8 cellular contexts compared by ENCODE assay signal in the genomic region with DNA sequence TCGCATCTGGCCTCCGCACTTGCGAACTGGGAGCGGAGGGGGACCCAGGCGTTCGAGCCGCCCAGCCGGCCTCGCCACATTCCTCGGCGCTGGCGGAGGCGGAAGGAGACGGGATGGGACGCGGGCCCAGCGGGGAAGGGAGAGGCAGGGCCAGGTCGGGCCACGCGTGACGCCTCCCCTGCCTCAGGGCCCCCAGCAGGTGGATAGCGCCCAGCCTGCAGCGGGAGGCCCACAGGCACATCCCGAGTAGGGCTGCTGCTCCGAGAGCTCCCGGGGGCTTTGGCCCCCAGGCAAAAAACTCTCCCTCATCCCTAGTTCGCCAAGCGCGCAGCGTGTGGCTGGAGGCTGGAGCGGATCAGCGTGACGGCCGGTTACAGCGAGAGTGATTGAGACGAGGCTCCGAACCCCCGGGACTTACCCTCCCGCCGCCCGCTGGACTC. TPM values are rescaled to one million over a fixed set of nuclear protein-coding genes. Genes with fewer than 3 reads are reported as not detected.
DNase-seq lines count a peak whose midpoint lies in the region; ATAC-seq, FAIRE-seq and TF ChIP-seq lines count a peak whose summit lies in the region.

No MANE protein-coding gene starts in this region.

- H3K27me3 ChIP-seq in SJSA1 (replicated peaks) (no peaks in the 10 kb centered on the region; the same call in 1 of the 2 replicates), endothelial cell of umbilical vein (ENCODE audit: control insufficient read depth in 2 of 2, insufficient read depth in 2 of 2, low read length in 2 of 2) (no peaks in the 10 kb centered on the region), muscle layer of colon (ENCODE audit: control insufficient read depth in 1 of 2, insufficient read depth in 2 of 2, low read length in 2 of 2) (no peaks in the 10 kb centered on the region)

- no peaks in the 10 kb centered on the region; the same call in 1 of the 2 replicates for H3K36me3 ChIP-seq in SJSA1
- H3K36me3 ChIP-seq in endothelial cell of umbilical vein (ENCODE audit: control insufficient read depth in 2 of 2, extremely low read depth in 1 of 2, insufficient read depth in 2 of 2, low read length in 2 of 2): peaks cover 3 to 13% of the 10 kb centered on the region in 2 experiments
- H3K36me3 ChIP-seq in muscle layer of colon (ENCODE audit: insufficient read depth, low read length): peaks cover 25% of the 10 kb centered on the region

- intact Hi-C loops in endothelial cell of umbilical vein (cut with micrococcal nuclease): loop anchor here (2.0 to 5.0 kb wide), 4 partner anchors 15 to 354 kb away; a partner anchor contains a TSS

- H3K9me3 Mint-ChIP-seq in activated naive CD4-positive, alpha-beta T cell treated with anti-CD3 and anti-CD28 coated beads, Interleukin-2, amount 50 U/mL, for 24 hours: no peaks in the 10 kb centered on the region

- H3K4me3 ChIP-seq in SJSA1 (peak overlapping the region; percentile 70), endothelial cell of umbilical vein (replicated peaks in 1 of 3; ENCODE audit: insufficient read depth in 1 of 3, low read depth in 1 of 3, low read length in 3 of 3) (peak overlapping the region; percentile 57 to 87 (median 70)), muscle layer of colon (ENCODE audit: low read depth in 1 of 2, low read length in 2 of 2) (peak overlapping the region; percentile 96 to 97)

- H3K27ac ChIP-seq in SJSA1: no peak overlapping the region
- no peak overlapping the region for H3K27ac ChIP-seq in endothelial cell of umbilical vein (ENCODE audit: insufficient read depth, low read depth, low read length)
- H3K27ac ChIP-seq in muscle layer of colon (ENCODE audit: low read depth, low read length): peak overlapping the region; percentile 96

- POLR2A ChIA-PET in endothelial cell of umbilical vein (lab: Charles Lee): interaction anchor here (1.4 kb wide), 1 partner anchor 67 kb away, joined by 5 read pairs; a partner anchor contains a TSS

- FAIRE-seq in endothelial cell of umbilical vein (lab: Jason Lieb, UNC): peak; percentile 44

- no peak for TF ChIP-seq POLR2A in endothelial cell of umbilical vein (IDR thresholded peaks at IDR 0.05; ENCODE audit: low read depth, low read length)

- H3K27ac Mint-ChIP-seq in activated naive CD4-positive, alpha-beta T cell treated with anti-CD3 and anti-CD28 coated beads, Interleukin-2, amount 50 U/mL, for 24 hours: no peak overlapping the region

- H3K4me2 ChIP-seq in endothelial cell of umbilical vein (ENCODE audit: insufficient read depth, low read length): peak overlapping the region; percentile 68

- H3K79me2 ChIP-seq in endothelial cell of umbilical vein (ENCODE audit: control insufficient read depth, insufficient read depth, low read length): no peaks in the 10 kb centered on the region

- H3K4me1 Mint-ChIP-seq in activated naive CD4-positive, alpha-beta T cell treated with anti-CD3 and anti-CD28 coated beads, Interleukin-2, amount 50 U/mL, for 24 hours: peaks cover 47% of the 10 kb centered on the region

- no peak for ATAC-seq in HG02973 (IDR thresholded peaks at IDR 0.05; ENCODE audit: unreplicated experiment)
- no peak for ATAC-seq in GM21515 (IDR thresholded peaks at IDR 0.05; ENCODE audit: unreplicated experiment)
- no peak for ATAC-seq in GM19452 (IDR thresholded peaks at IDR 0.05; ENCODE audit: unreplicated experiment)

- CTCF ChIA-PET in endothelial cell of umbilical vein (lab: Charles Lee): interaction anchor here (0.7 to 8.3 kb wide), 12 partner anchors 9 to 326 kb away, joined by 3 to 235 read pairs (median 6); a partner anchor contains a TSS

- H3K27me3 Mint-ChIP-seq in activated naive CD4-positive, alpha-beta T cell treated with anti-CD3 and anti-CD28 coated beads, Interleukin-2, amount 50 U/mL, for 24 hours: peaks cover 21% of the 10 kb centered on the region

- no peak for TF ChIP-seq CTCF in endothelial cell of umbilical vein (IDR thresholded peaks at IDR 0.05; ENCODE audit: extremely low read depth in 1 of 2, insufficient read depth in 1 of 2, low read depth in 1 of 2, low read length in 2 of 2)

- H4K20me1 ChIP-seq in endothelial cell of umbilical vein (replicated peaks; ENCODE audit: control insufficient read depth, extremely low read depth, insufficient read depth, low read length): no peaks in the 10 kb centered on the region

- peak overlapping the region; percentile 80 for H2AFZ ChIP-seq in endothelial cell of umbilical vein (ENCODE audit: low read depth, low read length)

- H3K4me3 Mint-ChIP-seq in activated naive CD4-positive, alpha-beta T cell treated with anti-CD3 and anti-CD28 coated beads, Interleukin-2, amount 50 U/mL, for 24 hours: peak overlapping the region; percentile 65

- H3K9me1 ChIP-seq in endothelial cell of umbilical vein (replicated peaks; ENCODE audit: control insufficient read depth, extremely low read depth, insufficient read depth, low read length): no peaks in the 10 kb centered on the region

- H3K36me3 Mint-ChIP-seq in activated naive CD4-positive, alpha-beta T cell treated with anti-CD3 and anti-CD28 coated beads, Interleukin-2, amount 50 U/mL, for 24 hours: no peaks in the 10 kb centered on the region

- H3K9ac ChIP-seq in endothelial cell of umbilical vein (replicated peaks; ENCODE audit: extremely low read depth, insufficient read depth, low read length) (peak overlapping the region; percentile 44), muscle layer of colon (ENCODE audit: low read length) (peak overlapping the region; percentile 92)

- DNase-seq in activated naive CD4-positive, alpha-beta T cell treated with Interleukin-2 at 50 U/mL for 16 hours: no peak
- DNase-seq in SJSA1 (ENCODE audit: low read depth in 1 of 2, low spot score in 2 of 2) (peak in 1 of 2 experiments; percentile 53), endothelial cell of umbilical vein (ENCODE audit: low read depth, low spot score) (peak; percentile 45)

- peaks cover 44% of the 10 kb centered on the region for H3K4me1 ChIP-seq in SJSA1 (replicated peaks)
- H3K4me1 ChIP-seq in endothelial cell of umbilical vein (ENCODE audit: control insufficient read depth, extremely low read depth, insufficient read depth, low read length): peaks cover 33% of the 10 kb centered on the region
- H3K4me1 ChIP-seq in muscle layer of colon (ENCODE audit: insufficient read depth, low read length): peaks cover 39% of the 10 kb centered on the region

- H3K9me3 ChIP-seq in SJSA1 (replicated peaks): no peaks in the 10 kb centered on the region
- H3K9me3 ChIP-seq in endothelial cell of umbilical vein (replicated peaks; ENCODE audit: control insufficient read depth, insufficient read depth, low read length): no peaks in the 10 kb centered on the region
- no peaks in the 10 kb centered on the region for H3K9me3 ChIP-seq in muscle layer of colon (ENCODE audit: low read length)

- dilution Hi-C loops in endothelial cell of umbilical vein (cut with MboI; ENCODE audit: extremely low pct_ligation_motif_present, low sequenced_read_pairs): no loop called here

- BruUV-seq in endothelial cell of umbilical vein (replicated peaks; lab: Mats Ljungman, UMichigan): no TSS peak

RNA-seq across cellular contexts. Expression of a gene that starts 0.8 kb away (rescaled TPM):
- 3.8 and 8.8 TPM in 2 replicates for total RNA-seq in SJSA1 (2014; rRNA removed; shearing (Covaris generic))
- total RNA-seq in endothelial cell of umbilical vein: 11.3 and 13.2 TPM in 2 replicates
- polyA plus RNA-seq in endothelial cell of umbilical vein: 5.4 and 6.8 TPM in 2 replicates
- polyA plus RNA-seq in endothelial cell of umbilical vein (2011; cell fraction: cytosol; rRNA removed): 2.4 and 3.6 TPM in 2 replicates
- 5.3 and 6.6 TPM in 2 replicates for polyA plus RNA-seq in endothelial cell of umbilical vein (2011; cell fraction: nucleus; rRNA removed)
- polyA plus RNA-seq in endothelial cell of umbilical vein (2012): 5.4 and 9.0 TPM in 2 replicates
- polyA minus RNA-seq in endothelial cell of umbilical vein: 2.5 and 3.3 TPM in 2 replicates
- polyA minus RNA-seq in endothelial cell of umbilical vein (2011; cell fraction: cytosol; rRNA and poly(A)+ RNA removed): 21.0 TPM
- 1.9 and 2.5 TPM in 2 replicates for polyA minus RNA-seq in endothelial cell of umbilical vein (2011; cell fraction: nucleus; rRNA and poly(A)+ RNA removed)

RNA-seq across cellular contexts. Expression of a gene that starts 5.6 kb away (rescaled TPM):
- not detected in 2 replicates for total RNA-seq in SJSA1 (2014; rRNA removed; shearing (Covaris generic))
- 1.3 TPM in 1 of 2 replicates, not detected in the other for total RNA-seq in endothelial cell of umbilical vein
- 1.1 and 1.4 TPM in 2 replicates for polyA plus RNA-seq in endothelial cell of umbilical vein
- polyA plus RNA-seq in endothelial cell of umbilical vein (2011; cell fraction: cytosol; rRNA removed): 0.49 and 1.0 TPM in 2 replicates
- 0.49 and 1.1 TPM in 2 replicates for polyA plus RNA-seq in endothelial cell of umbilical vein (2011; cell fraction: nucleus; rRNA removed)
- 2.1 and 4.5 TPM in 2 replicates for polyA plus RNA-seq in endothelial cell of umbilical vein (2012)
- polyA minus RNA-seq in endothelial cell of umbilical vein: 0.36 and 0.55 TPM in 2 replicates
- polyA minus RNA-seq in endothelial cell of umbilical vein (2011; cell fraction: cytosol; rRNA and poly(A)+ RNA removed): not detected
- 0.29 and 0.63 TPM in 2 replicates for polyA minus RNA-seq in endothelial cell of umbilical vein (2011; cell fraction: nucleus; rRNA and poly(A)+ RNA removed)

RNA-seq across cellular contexts. Expression of a gene that starts 6.3 kb away (rescaled TPM):
- total RNA-seq in SJSA1 (2014; rRNA removed; shearing (Covaris generic)): 0.34 and 1.1 TPM in 2 replicates
- 3.6 and 44.8 TPM in 2 replicates for total RNA-seq in endothelial cell of umbilical vein
- polyA plus RNA-seq in endothelial cell of umbilical vein: 26.3 and 27.3 TPM in 2 replicates
- 16.5 and 18.9 TPM in 2 replicates for polyA plus RNA-seq in endothelial cell of umbilical vein (2011; cell fraction: cytosol; rRNA removed)
- polyA plus RNA-seq in endothelial cell of umbilical vein (2011; cell fraction: nucleus; rRNA removed): 73.5 and 81.1 TPM in 2 replicates
- 40.8 and 55.4 TPM in 2 replicates for polyA plus RNA-seq in endothelial cell of umbilical vein (2012)
- polyA minus RNA-seq in endothelial cell of umbilical vein: 28.1 and 29.9 TPM in 2 replicates
- polyA minus RNA-seq in endothelial cell of umbilical vein (2011; cell fraction: cytosol; rRNA and poly(A)+ RNA removed): 1.2 TPM
- 17.0 and 20.2 TPM in 2 replicates for polyA minus RNA-seq in endothelial cell of umbilical vein (2011; cell fraction: nucleus; rRNA and poly(A)+ RNA removed)

RNA-seq across cellular contexts. Expression of a gene that starts 16.9 kb away (rescaled TPM):
- 0.92 and 3.5 TPM in 2 replicates for total RNA-seq in SJSA1 (2014; rRNA removed; shearing (Covaris generic))
- total RNA-seq in endothelial cell of umbilical vein: 13.1 and 13.2 TPM in 2 replicates
- polyA plus RNA-seq in endothelial cell of umbilical vein: 17.7 and 19.4 TPM in 2 replicates
- 6.7 and 9.7 TPM in 2 replicates for polyA plus RNA-seq in endothelial cell of umbilical vein (2011; cell fraction: cytosol; rRNA removed)
- 52.9 and 63.6 TPM in 2 replicates for polyA plus RNA-seq in endothelial cell of umbilical vein (2011; cell fraction: nucleus; rRNA removed)
- 13.6 and 17.5 TPM in 2 replicates for polyA plus RNA-seq in endothelial cell of umbilical vein (2012)
- 7.0 and 10.2 TPM in 2 replicates for polyA minus RNA-seq in endothelial cell of umbilical vein
- polyA minus RNA-seq in endothelial cell of umbilical vein (2011; cell fraction: cytosol; rRNA and poly(A)+ RNA removed): 3.5 TPM
- 12.4 and 16.1 TPM in 2 replicates for polyA minus RNA-seq in endothelial cell of umbilical vein (2011; cell fraction: nucleus; rRNA and poly(A)+ RNA removed)
